In the genomic region with DNA sequence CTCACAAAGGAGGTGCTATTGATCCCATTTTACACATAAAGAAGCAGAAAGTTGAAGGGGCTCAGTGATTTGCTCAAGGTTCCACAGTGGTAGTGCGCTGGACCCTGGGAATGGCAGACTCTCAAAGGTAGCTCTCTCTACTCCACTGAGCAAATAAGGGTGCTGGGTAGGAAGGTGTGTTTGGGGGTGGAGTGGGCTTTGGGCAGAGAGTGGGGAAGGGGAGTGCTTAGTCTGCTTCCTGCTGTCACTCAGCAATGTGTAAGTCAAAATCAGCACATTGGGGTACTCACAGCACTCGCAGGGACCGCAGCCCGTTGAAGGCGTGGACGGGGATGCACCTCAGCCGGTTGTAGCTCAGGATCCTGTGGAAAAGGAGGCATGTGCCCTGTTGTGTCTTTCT, we compare ENCODE assay signal across 7 cellular contexts.
"Had no signal": no experiment of that assay in that cellular context is flagged by ENCODE, and none has a peak within 500 bp of the region (broad histone marks: within the 10 kb centered on the region; RNA-seq: fewer than 3 reads in every experiment).

No MANE protein-coding gene starts in this region.

- H3K9me3 Mint-ChIP-seq: HFFc6 had no signal

- H3K27ac Mint-ChIP-seq: HFFc6 had no signal

- ATAC-seq: HCT116, K562 had no signal

- DNase-seq: GM23248, GOT3, H7, HFFc6, IMR-90 had no signal

- H3K4me3 Mint-ChIP-seq: HFFc6 had no signal
